ENCODE assay signal across 10 cellular contexts in the genomic region with DNA sequence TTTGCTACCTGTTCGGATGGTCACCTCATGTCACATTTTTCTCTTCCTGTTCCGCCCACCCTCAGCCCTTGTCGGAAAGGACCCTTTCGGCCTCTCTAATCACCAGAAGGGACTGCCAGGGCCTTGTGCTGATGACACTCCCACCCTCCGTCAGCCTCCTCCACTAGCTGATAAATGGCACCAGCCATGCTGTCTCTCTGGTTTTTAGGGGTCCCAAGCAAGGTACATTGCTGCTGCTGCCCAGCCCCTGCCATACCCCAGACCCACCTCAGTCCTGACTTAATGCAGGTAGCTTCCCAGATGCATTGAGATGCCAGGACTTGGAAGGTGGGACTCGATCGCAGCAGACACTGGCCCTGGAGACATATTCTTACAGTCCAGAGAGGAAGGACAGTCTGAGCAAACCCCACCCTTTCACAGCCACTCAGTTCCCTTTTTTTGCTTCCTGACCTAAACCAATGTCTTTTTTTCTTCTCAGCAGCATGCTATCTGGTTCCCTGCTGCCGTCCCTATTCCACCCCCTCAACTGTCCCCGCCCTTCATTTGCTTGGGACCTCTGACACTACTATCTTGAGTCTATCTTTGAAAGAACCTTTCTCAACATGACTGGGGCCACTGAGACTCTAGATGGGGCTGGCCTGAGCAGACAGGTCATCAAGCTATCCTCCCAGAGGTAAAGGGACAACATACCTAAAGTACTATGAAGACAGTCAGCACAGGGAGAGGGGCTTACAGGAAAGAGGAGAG. TPM values are rescaled to one million over a fixed set of nuclear protein-coding genes. Genes with fewer than 3 reads are reported as not detected.
DNase-seq lines count a peak whose midpoint lies in the region; ATAC-seq and TF ChIP-seq lines count a peak whose summit lies in the region.
"Had no signal": no experiment of that assay in that cellular context is flagged by ENCODE, and none has a peak within 500 bp of the region (broad histone marks: within the 10 kb centered on the region; RNA-seq: fewer than 3 reads in every experiment).

TSS of gene BTK (minus strand) at position 397 of the 747 bp plus-strand sequence. CDS start 10,907 bp downstream, outside the sequence.

- H3K36me3 ChIP-seq in Karpas-422 (ENCODE audit: insufficient read depth, low read length) (0 out of 2 replicates have a peak, but pooled peaks cover 4% of the 10 kb centered on the region), mesendoderm (ENCODE audit: control insufficient read depth, insufficient read depth, low read length) (no peaks in the 10 kb centered on the region)

- H2BK15ac ChIP-seq in mesendoderm (replicated peaks; ENCODE audit: low read depth) = no peak within 1 kb of the TSS

- DNase-seq in Karpas-422 = peak; percentile 90
- DNase-seq in mesendoderm = peak; percentile 22
- no peak for DNase-seq in left lobe of liver (ENCODE audit: low spot score)
- no peak for DNase-seq in NCI-H1694 (lab: John Stamatoyannopoulos, UW)
- DNase-seq in kidney glomerular epithelial cell (lab: John Stamatoyannopoulos, UW) = no peak
- DNase-seq in foreskin fibroblast = no peak
- DNase-seq: stimulated activated CD4-positive, alpha-beta T cell treated with anti-CD3 and anti-CD28 coated beads, Interleukin-4, amount 100 ng/mL, for 24 hours had no signal

- peak within 1 kb of the TSS; percentile 71 for H3K4me3 ChIP-seq in Karpas-422 (ENCODE audit: low read length)
- H3K4me3 ChIP-seq in mesendoderm (ENCODE audit: low read length) = no peak within 1 kb of the TSS
- H3K4me3 ChIP-seq in foreskin fibroblast (ENCODE audit: low read depth in 1 of 2, low read length in 2 of 2) = no peak within 1 kb of the TSS

- H3K18ac ChIP-seq in mesendoderm (ENCODE audit: low read length) = no peak within 1 kb of the TSS

- no CpG with 5 or more reads among the region's 9 CpGs for WGBS in mesendoderm (ENCODE audit: extremely low coverage, insufficient coverage, low lambda C conversion rate)

- H2BK5ac ChIP-seq in mesendoderm (ENCODE audit: low read length) = no peak within 1 kb of the TSS

- ATAC-seq in GM18502 (IDR thresholded peaks at IDR 0.05; ENCODE audit: poor library complexity, unreplicated experiment) (peak; percentile 69), GM21717 (IDR thresholded peaks at IDR 0.05; ENCODE audit: unreplicated experiment) (peak; percentile 70), left lobe of liver (no peak)
- ATAC-seq: HCT116 had no signal

- no peak within 1 kb of the TSS for H2AFZ ChIP-seq in Karpas-422 (ENCODE audit: low read length)

- H3K56ac ChIP-seq in mesendoderm (ENCODE audit: low read length) = peak within 1 kb of the TSS; percentile 56

- no peak within 1 kb of the TSS for H4K8ac ChIP-seq in mesendoderm (ENCODE audit: low read depth, low read length)

- no peaks in the 10 kb centered on the region for H3K9me3 ChIP-seq in Karpas-422 (ENCODE audit: low read length)

- H3K79me2 ChIP-seq in Karpas-422 (ENCODE audit: low read length) (peaks cover 53% of the 10 kb centered on the region), mesendoderm (ENCODE audit: control insufficient read depth, insufficient read depth, low read length) (no peaks in the 10 kb centered on the region)

- no peak for TF ChIP-seq CTCF in foreskin fibroblast (IDR thresholded peaks at IDR 0.05; ENCODE audit: low read depth, low read length)

- H3K23ac ChIP-seq in mesendoderm (ENCODE audit: low read length) = no peak within 1 kb of the TSS

- no peak within 1 kb of the TSS for H2AK5ac ChIP-seq in mesendoderm (ENCODE audit: low read length)

- no peak within 1 kb of the TSS for H3K4ac ChIP-seq in mesendoderm (ENCODE audit: low read depth, low read length)

- H2BK120ac ChIP-seq in mesendoderm (ENCODE audit: low read depth, low read length) = no peak within 1 kb of the TSS

- H3K27me3 ChIP-seq in Karpas-422 (ENCODE audit: low read length) = no peaks in the 10 kb centered on the region
- H3K27me3 ChIP-seq in mesendoderm (ENCODE audit: insufficient read depth, low read length, poor library complexity) = no peaks in the 10 kb centered on the region

- peak within 1 kb of the TSS; percentile 89 for H3K27ac ChIP-seq in Karpas-422 (ENCODE audit: low read length)
- no peak within 1 kb of the TSS for H3K27ac ChIP-seq in mesendoderm (ENCODE audit: low read depth, low read length)

- H3K4me1 ChIP-seq in Karpas-422 (ENCODE audit: low read length) = peaks cover 49% of the 10 kb centered on the region
- no peaks in the 10 kb centered on the region for H3K4me1 ChIP-seq in mesendoderm (ENCODE audit: control insufficient read depth, low read depth, low read length)

- no peaks in the 10 kb centered on the region for H3K9me2 ChIP-seq in Karpas-422 (replicated peaks; ENCODE audit: insufficient read depth, low read length)

- no peak within 1 kb of the TSS for H4K5ac ChIP-seq in mesendoderm (ENCODE audit: low read length)

- H4K20me1 ChIP-seq in Karpas-422 (ENCODE audit: insufficient read depth, low read depth, low read length) = no peaks in the 10 kb centered on the region

- peak within 1 kb of the TSS; percentile 81 for H3K9ac ChIP-seq in Karpas-422 (ENCODE audit: low read length)
- no peak within 1 kb of the TSS for H3K9ac ChIP-seq in mesendoderm (ENCODE audit: low read length)

- no peaks in the 10 kb centered on the region for H3K79me1 ChIP-seq in mesendoderm (ENCODE audit: low read length)

- peak within 1 kb of the TSS; percentile 74 for H3K4me2 ChIP-seq in Karpas-422 (ENCODE audit: low read depth, low read length, poor library complexity, severe bottlenecking)
- H3K4me2 ChIP-seq in mesendoderm (ENCODE audit: low read length) = no peak within 1 kb of the TSS

RNA-seq across cellular contexts. Expression of gene BTK, which starts in this region (rescaled TPM):
- 81.6 and 94.2 TPM in 2 replicates for total RNA-seq in Karpas-422 (2014; rRNA removed; shearing (Covaris generic); ENCODE audit: low replicate concordance)
- polyA plus RNA-seq in mesendoderm (2013, experiment 1 of 2) = 0.08 TPM
- polyA plus RNA-seq in mesendoderm (2013, experiment 2 of 2) = 0.13 TPM
- total RNA-seq in left lobe of liver = 1.3 TPM

Comparison
In these comparisons a context has a peak if more than half of its experiments do, and no peak if none do; other contexts are left out.
1. RNA of gene BTK (total RNA-seq): 81.6 to 94.2 TPM in Karpas-422; 1.3 TPM in left lobe of liver (single experiment); every median in the first group is over 10 times any median in the second.
2. DNase-seq: peak in Karpas-422 (single experiment) and mesendoderm (single experiment); none in left lobe of liver (single experiment), NCI-H1694 (single experiment), kidney glomerular epithelial cell (single experiment) and foreskin fibroblast (0 of 2).